ENCODE assay signal across 16 cellular contexts in genomic region chr7:110590415-110590814, GRCh38.
DNase-seq lines count a peak whose midpoint lies in the region; ATAC-seq and TF ChIP-seq lines count a peak whose summit lies in the region.
"Had no signal": no experiment of that assay in that cellular context is flagged by ENCODE, and none has a peak within 500 bp of the region (broad histone marks: within the 10 kb centered on the region; RNA-seq: fewer than 3 reads in every experiment).

No MANE protein-coding gene starts in this region.

- no peak for TF ChIP-seq CTCF in SK-N-SH (IDR thresholded peaks at IDR 0.05)
- TF ChIP-seq CTCF in PC-3 (conservative IDR thresholded peaks at IDR 0.05; ENCODE audit: low read depth, low read length), result peak; percentile 39
- no peak for TF ChIP-seq CTCF in lung (IDR thresholded peaks at IDR 0.05; ENCODE audit: control extremely low read depth, extremely low read depth)

- H3K9ac ChIP-seq in SK-N-SH (no peak overlapping the region), PC-3 (ENCODE audit: low read length) (no peak overlapping the region)

- DNase-seq in SK-N-SH (no peak), H7 (peak; percentile 20), PC-3 (peak; percentile 26), lung (ENCODE audit: low spot score) (peak; percentile 30), GDM1 (lab: John Stamatoyannopoulos, UW) (no peak), NCI-H1417 treated with DMSO at 0.1 percent for 48 hours (lab: John Stamatoyannopoulos, UW) (no peak), NCI-H345 (lab: John Stamatoyannopoulos, UW) (no peak)
- DNase-seq: activated CD4-positive, alpha-beta T cell treated with anti-CD3 and anti-CD28 coated beads, Interleukin-2, amount 50 U/mL, for 1 hour; activated T-cell treated with anti-CD3 and anti-CD28 coated beads, Interleukin-2, amount 50 U/mL, for 4 hours; heart right ventricle; mucosa of descending colon; NCI-H2171; NK-92 treated with Interleukin-12 subunit alpha and Interleukin-12 subunit beta, amount 100 ng/mL, for 24 hours had no signal

- CTCF ChIA-PET in SK-N-SH (lab: Yijun Ruan, JAX) (interaction anchor here (1.3 kb wide), 1 partner anchor 14 kb away, joined by 5 read pairs; no protein-coding TSS in a partner anchor), PC-3 (lab: Charles Lee) (no interaction called here)

- H3K27ac ChIP-seq in SK-N-SH (ENCODE audit: low read depth in 2 of 2, low read length in 1 of 2) (no peak overlapping the region), PC-3 (ENCODE audit: low read length) (no peak overlapping the region), lung (ENCODE audit: low read depth in 1 of 2, low read length in 1 of 2) (no peak overlapping the region)
- H3K27ac ChIP-seq: heart right ventricle had no signal

- TF ChIP-seq EP300 in SK-N-SH (IDR thresholded peaks at IDR 0.05; ENCODE audit: borderline replicate concordance in 1 of 2, low read depth in 1 of 2, low read length in 1 of 2), result no peak

- no TSS peak for BruUV-seq in PC-3 (replicated peaks; lab: Mats Ljungman, UMichigan)

- H3K9me3 ChIP-seq in SK-N-SH, result no peaks in the 10 kb centered on the region
- no peaks in the 10 kb centered on the region for H3K9me3 ChIP-seq in PC-3 (ENCODE audit: low read length)
- peaks cover 0 to 2% of the 10 kb centered on the region in 2 donors for H3K9me3 ChIP-seq in lung (ENCODE audit: control insufficient read depth in 2 of 2, insufficient read depth in 1 of 2, low read length in 1 of 2)
- H3K9me3 ChIP-seq: heart right ventricle, mucosa of descending colon had no signal

- H2AFZ ChIP-seq in SK-N-SH (ENCODE audit: low read depth) (no peak overlapping the region), PC-3 (ENCODE audit: low read length) (no peak overlapping the region)

- H3K4me2 ChIP-seq in SK-N-SH, result no peak overlapping the region
- H3K4me2 ChIP-seq in PC-3 (ENCODE audit: low read length), result no peak overlapping the region

- peak; percentile 14; the same call in 1 of the 2 replicates for TF ChIP-seq RAD21 in SK-N-SH (IDR thresholded peaks at IDR 0.05; ENCODE audit: low read length)

- H3K36me3 ChIP-seq in SK-N-SH (replicated peaks in 1 of 2; ENCODE audit: control insufficient read depth in 1 of 2, insufficient read depth in 2 of 2, low read length in 1 of 2) (no peaks in the 10 kb centered on the region), H7 (replicated peaks; ENCODE audit: control insufficient read depth, insufficient read depth, low read length) (no peaks in the 10 kb centered on the region), PC-3 (ENCODE audit: low read depth, low read length) (no peaks in the 10 kb centered on the region), lung (ENCODE audit: control insufficient read depth in 2 of 2, insufficient read depth in 2 of 2, low read length in 2 of 2) (no peaks in the 10 kb centered on the region)
- H3K36me3 ChIP-seq: heart right ventricle had no signal

- H3F3A ChIP-seq in SK-N-SH (replicated peaks; ENCODE audit: insufficient read depth) (no peaks in the 10 kb centered on the region), PC-3 (ENCODE audit: low read length, unreplicated experiment) (no peaks in the 10 kb centered on the region)

- no peaks in the 10 kb centered on the region for H3K27me3 ChIP-seq in SK-N-SH (ENCODE audit: insufficient read depth)
- H3K27me3 ChIP-seq in H7 (ENCODE audit: control insufficient read depth, insufficient read depth, low read length), result no peaks in the 10 kb centered on the region
- no peaks in the 10 kb centered on the region for H3K27me3 ChIP-seq in PC-3 (ENCODE audit: low read length)
- H3K27me3 ChIP-seq in lung (ENCODE audit: control insufficient read depth, insufficient read depth), result no peaks in the 10 kb centered on the region
- H3K27me3 ChIP-seq: heart right ventricle had no signal

- 51% methylated on average over 5 of the region's 5 CpGs for WGBS in SK-N-SH (ENCODE audit: low lambda C conversion rate)
- WGBS in lung, 2 donors, result 63 to 83% methylated on average over 5 of the region's 5 CpGs

- H3K4me3 ChIP-seq in SK-N-SH (ENCODE audit: low read depth in 2 of 2, low read length in 1 of 2) (no peak overlapping the region), H7 (ENCODE audit: insufficient read depth, low read depth, low read length) (no peak overlapping the region), PC-3 (ENCODE audit: low read length) (no peak overlapping the region), lung (no peak overlapping the region)
- H3K4me3 ChIP-seq: heart right ventricle, mucosa of descending colon had no signal

- H4K20me1 ChIP-seq in SK-N-SH (ENCODE audit: insufficient read depth) (no peaks in the 10 kb centered on the region), PC-3 (ENCODE audit: low read length) (no peaks in the 10 kb centered on the region)

- H3K79me2 ChIP-seq in SK-N-SH (ENCODE audit: insufficient read depth) (no peaks in the 10 kb centered on the region), PC-3 (ENCODE audit: low read length) (no peaks in the 10 kb centered on the region)

- ATAC-seq in SK-N-SH treated with all-trans-retinoic acid at 6 μM for 48 hours, result no peak
- ATAC-seq in PC-3, result no peak; the same call in 1 of the 2 replicates
- no peak for ATAC-seq in lung (ENCODE audit: insufficient read depth, low FRiP score)
- ATAC-seq: activated T-cell treated with anti-CD3 and anti-CD28 coated beads, Interleukin-2, amount 50 U/mL, for 4 hours; CD8-positive, alpha-beta T cell; heart right ventricle; mucosa of descending colon; stimulated activated effector memory CD8-positive, alpha-beta T cell treated with anti-CD3 and anti-CD28 coated beads, Interleukin-12 subunit alpha, Interleukin-12 subunit beta, amount 100 ng/mL, for 72 hours had no signal

- H3K9me2 ChIP-seq in SK-N-SH (no peaks in the 10 kb centered on the region), PC-3 (replicated peaks; ENCODE audit: low read length) (no peaks in the 10 kb centered on the region)

- POLR2A ChIA-PET in SK-N-SH (lab: Yijun Ruan, JAX), result no interaction called here
- POLR2A ChIA-PET in PC-3 (lab: Charles Lee; ENCODE audit: unreplicated experiment), result no interaction called here

- H3K4me1 ChIP-seq in SK-N-SH (ENCODE audit: control insufficient read depth in 1 of 2, insufficient read depth in 2 of 2, low read depth in 1 of 2, low read length in 1 of 2) (no peaks in the 10 kb centered on the region; a peak in 1 of 4 replicates), PC-3 (ENCODE audit: insufficient read depth, low read length) (no peaks in the 10 kb centered on the region), lung (ENCODE audit: control insufficient read depth in 2 of 2, insufficient read depth in 2 of 2, low read length in 2 of 2) (no peaks in the 10 kb centered on the region)
- H3K4me1 ChIP-seq: heart right ventricle had no signal

- intact Hi-C loops in PC-3 (cut with micrococcal nuclease), result no loop called here

TF ChIP-seq in SK-N-SH, 30 proteins besides CTCF, POLR2A, EP300 and RAD21:
- TF ChIP-seq MXI1 (IDR thresholded peaks at IDR 0.05; ENCODE audit: low read depth, low read length) (no peak), TAF1 (IDR thresholded peaks at IDR 0.05; ENCODE audit: borderline replicate concordance, low read depth, low read length) (no peak), MEF2A (IDR thresholded peaks at IDR 0.05; ENCODE audit: borderline replicate concordance, low read depth) (no peak), POLR2AphosphoS5 (IDR thresholded peaks at IDR 0.05; ENCODE audit: low read depth, low read length) (no peak)

TF ChIP-seq in SK-N-SH treated with all-trans-retinoic acid at 6 μM for 48 hours, 23 proteins besides CTCF, POLR2A, EP300 and RAD21 (continues in another document):
- TF ChIP-seq, protein P1, sequence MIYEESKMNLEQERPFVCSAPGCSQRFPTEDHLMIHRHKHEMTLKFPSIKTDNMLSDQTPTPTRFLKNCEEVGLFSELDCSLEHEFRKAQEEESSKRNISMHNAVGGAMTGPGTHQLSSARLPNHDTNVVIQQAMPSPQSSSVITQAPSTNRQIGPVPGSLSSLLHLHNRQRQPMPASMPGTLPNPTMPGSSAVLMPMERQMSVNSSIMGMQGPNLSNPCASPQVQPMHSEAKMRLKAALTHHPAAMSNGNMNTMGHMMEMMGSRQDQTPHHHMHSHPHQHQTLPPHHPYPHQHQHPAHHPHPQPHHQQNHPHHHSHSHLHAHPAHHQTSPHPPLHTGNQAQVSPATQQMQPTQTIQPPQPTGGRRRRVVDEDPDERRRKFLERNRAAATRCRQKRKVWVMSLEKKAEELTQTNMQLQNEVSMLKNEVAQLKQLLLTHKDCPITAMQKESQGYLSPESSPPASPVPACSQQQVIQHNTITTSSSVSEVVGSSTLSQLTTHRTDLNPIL (CRISPR knock-in tag; IDR thresholded peaks at IDR 0.05; ENCODE audit: low read depth), result no peak
- no peak for TF ChIP-seq ZFP3 (CRISPR knock-in tag; IDR thresholded peaks at IDR 0.05)
- no peak for TF ChIP-seq BACH2 (CRISPR knock-in tag; IDR thresholded peaks at IDR 0.05; ENCODE audit: borderline replicate concordance)
- TF ChIP-seq ZC3H10 (CRISPR knock-in tag; IDR thresholded peaks at IDR 0.05), result no peak
- TF ChIP-seq, protein P2, sequence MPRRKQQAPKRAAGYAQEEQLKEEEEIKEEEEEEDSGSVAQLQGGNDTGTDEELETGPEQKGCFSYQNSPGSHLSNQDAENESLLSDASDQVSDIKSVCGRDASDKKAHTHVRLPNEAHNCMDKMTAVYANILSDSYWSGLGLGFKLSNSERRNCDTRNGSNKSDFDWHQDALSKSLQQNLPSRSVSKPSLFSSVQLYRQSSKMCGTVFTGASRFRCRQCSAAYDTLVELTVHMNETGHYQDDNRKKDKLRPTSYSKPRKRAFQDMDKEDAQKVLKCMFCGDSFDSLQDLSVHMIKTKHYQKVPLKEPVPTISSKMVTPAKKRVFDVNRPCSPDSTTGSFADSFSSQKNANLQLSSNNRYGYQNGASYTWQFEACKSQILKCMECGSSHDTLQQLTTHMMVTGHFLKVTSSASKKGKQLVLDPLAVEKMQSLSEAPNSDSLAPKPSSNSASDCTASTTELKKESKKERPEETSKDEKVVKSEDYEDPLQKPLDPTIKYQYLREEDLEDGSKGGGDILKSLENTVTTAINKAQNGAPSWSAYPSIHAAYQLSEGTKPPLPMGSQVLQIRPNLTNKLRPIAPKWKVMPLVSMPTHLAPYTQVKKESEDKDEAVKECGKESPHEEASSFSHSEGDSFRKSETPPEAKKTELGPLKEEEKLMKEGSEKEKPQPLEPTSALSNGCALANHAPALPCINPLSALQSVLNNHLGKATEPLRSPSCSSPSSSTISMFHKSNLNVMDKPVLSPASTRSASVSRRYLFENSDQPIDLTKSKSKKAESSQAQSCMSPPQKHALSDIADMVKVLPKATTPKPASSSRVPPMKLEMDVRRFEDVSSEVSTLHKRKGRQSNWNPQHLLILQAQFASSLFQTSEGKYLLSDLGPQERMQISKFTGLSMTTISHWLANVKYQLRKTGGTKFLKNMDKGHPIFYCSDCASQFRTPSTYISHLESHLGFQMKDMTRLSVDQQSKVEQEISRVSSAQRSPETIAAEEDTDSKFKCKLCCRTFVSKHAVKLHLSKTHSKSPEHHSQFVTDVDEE (CRISPR knock-in tag; IDR thresholded peaks at IDR 0.05), result no peak
- no peak for TF ChIP-seq ESRRG (CRISPR knock-in tag; IDR thresholded peaks at IDR 0.05)
- no peak for TF ChIP-seq ARNTL (CRISPR knock-in tag; IDR thresholded peaks at IDR 0.05; ENCODE audit: borderline replicate concordance, low read depth)
- TF ChIP-seq TOX (CRISPR knock-in tag; IDR thresholded peaks at IDR 0.05; ENCODE audit: borderline replicate concordance), result no peak
- TF ChIP-seq ZNF8 (CRISPR knock-in tag; IDR thresholded peaks at IDR 0.05), result no peak

Comparison
In these comparisons a context has a peak if more than half of its experiments do, and no peak if none do; other contexts are left out.
1. DNase-seq: peak in H7 (single experiment), PC-3 (single experiment) and lung (single experiment); none in SK-N-SH (single experiment), GDM1 (single experiment), NCI-H1417 treated with DMSO at 0.1 percent for 48 hours (single experiment) and NCI-H345 (single experiment).